In the genomic region with DNA sequence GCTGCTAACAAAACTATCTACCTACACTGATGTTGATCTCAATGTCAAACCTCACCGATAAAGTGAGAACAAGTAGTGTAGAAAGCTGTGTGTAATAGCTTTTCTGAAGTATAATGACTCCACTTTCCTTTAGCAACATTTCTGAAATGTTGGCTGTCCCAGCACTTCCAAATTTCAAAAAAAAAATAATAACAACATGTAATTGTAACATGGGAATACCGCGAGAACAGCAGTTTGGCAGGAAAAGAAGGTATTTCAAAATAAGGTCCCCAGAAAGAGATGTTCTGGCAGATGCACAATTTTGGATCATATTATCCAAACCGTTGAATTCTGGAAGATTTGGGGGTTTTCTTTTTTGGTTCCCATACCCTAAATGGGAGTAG, we compare ENCODE assay signal across 19 cellular contexts.
DNase-seq lines count a peak whose midpoint lies in the region; ATAC-seq and TF ChIP-seq lines count a peak whose summit lies in the region.
"Had no signal": no experiment of that assay in that cellular context is flagged by ENCODE, and none has a peak within 500 bp of the region (broad histone marks: within the 10 kb centered on the region; RNA-seq: fewer than 3 reads in every experiment).

No MANE protein-coding gene starts in this region.

- intact Hi-C loops in heart right ventricle (cut with DNase I) (loop anchor here in 2 of 10 donors (5.0 kb wide), 2 partner anchors 39 to 44 kb away; no protein-coding TSS in a partner anchor), psoas muscle (cut with DNase I) (no loop called here), upper lobe of right lung (cut with DNase I) (no loop called here)

- H3K27ac ChIP-seq in brain microvascular endothelial cell = peak overlapping the region; percentile 69
- peak overlapping the region; percentile 33 to 90 (median 76) for H3K27ac ChIP-seq in heart right ventricle
- H3K27ac ChIP-seq in psoas muscle = peak overlapping the region; percentile 51
- peak overlapping the region; percentile 56 for H3K27ac ChIP-seq in upper lobe of right lung
- H3K27ac ChIP-seq: foreskin keratinocyte had no signal

- in situ Hi-C loops in brain microvascular endothelial cell (cut with HindIII; ENCODE audit: low pct_ligation_motif_present, low sequenced_read_pairs) = no loop called here

- peaks cover 14 to 41% of the 10 kb centered on the region in 2 donors for H3K4me1 Mint-ChIP-seq in effector memory CD8-positive, alpha-beta T cell (ENCODE audit: low read depth in 2 of 2)

- peaks cover 0 to 23% (median 8%) of the 10 kb centered on the region in 9 donors for H3K4me1 ChIP-seq in heart right ventricle
- H3K4me1 ChIP-seq in psoas muscle = peaks cover 4% of the 10 kb centered on the region
- H3K4me1 ChIP-seq in upper lobe of right lung = peaks cover 4% of the 10 kb centered on the region
- H3K4me1 ChIP-seq: foreskin keratinocyte had no signal

- H3K4me3 Mint-ChIP-seq in effector memory CD8-positive, alpha-beta T cell = no peak overlapping the region
- H3K4me3 Mint-ChIP-seq: activated naive CD8-positive, alpha-beta T cell; activated T-cell treated with anti-CD3 and anti-CD28 coated beads, Interleukin-2, amount 50 U/mL, for 4 hours; natural killer cell had no signal

- H3K27ac Mint-ChIP-seq in effector memory CD8-positive, alpha-beta T cell = peak overlapping the region in 1 of 2 donors; percentile 65

- no peak for TF ChIP-seq CTCF in brain microvascular endothelial cell (IDR thresholded peaks at IDR 0.05; ENCODE audit: low read depth, low read length, missing control alignments)
- TF ChIP-seq CTCF in heart right ventricle (IDR thresholded peaks at IDR 0.05) = no peak
- no peak for TF ChIP-seq CTCF in psoas muscle (IDR thresholded peaks at IDR 0.05)
- no peak for TF ChIP-seq CTCF in upper lobe of right lung (IDR thresholded peaks at IDR 0.05)

- WGBS in heart right ventricle, 2 donors = 49 to 50% methylated on average over 4 of the region's 4 CpGs
- 13 to 21% (median 15%) methylated on average over 4 of the region's 4 CpGs for WGBS in psoas muscle, 3 donors

- H3K9me3 ChIP-seq in heart right ventricle (no peaks in the 10 kb centered on the region), psoas muscle (no peaks in the 10 kb centered on the region), upper lobe of right lung (no peaks in the 10 kb centered on the region)
- H3K9me3 ChIP-seq: SK-N-SH had no signal

- no peak overlapping the region for H3K4me3 ChIP-seq in brain microvascular endothelial cell (ENCODE audit: low read depth, low read length)
- H3K4me3 ChIP-seq in heart right ventricle = no peak overlapping the region
- H3K4me3 ChIP-seq in psoas muscle = no peak overlapping the region
- no peak overlapping the region for H3K4me3 ChIP-seq in upper lobe of right lung
- H3K4me3 ChIP-seq: lung had no signal

- H3K27me3 ChIP-seq in brain microvascular endothelial cell (replicated peaks) = no peaks in the 10 kb centered on the region
- H3K27me3 ChIP-seq in heart right ventricle = no peaks in the 10 kb centered on the region
- no peaks in the 10 kb centered on the region for H3K27me3 ChIP-seq in psoas muscle (ENCODE audit: insufficient read depth in 3 of 3, low read length in 2 of 3)
- H3K27me3 ChIP-seq in upper lobe of right lung = no peaks in the 10 kb centered on the region

- H3K36me3 ChIP-seq in brain microvascular endothelial cell (replicated peaks) = no peaks in the 10 kb centered on the region
- H3K36me3 ChIP-seq in heart right ventricle = no peaks in the 10 kb centered on the region
- no peaks in the 10 kb centered on the region for H3K36me3 ChIP-seq in psoas muscle (ENCODE audit: insufficient read depth in 1 of 2, low read depth in 1 of 2)
- H3K36me3 ChIP-seq in upper lobe of right lung = no peaks in the 10 kb centered on the region

- ATAC-seq in heart right ventricle = peak in 7 of 8 donors; percentile 21 to 67 (median 51)
- ATAC-seq in psoas muscle = peak in 2 of 4 donors; percentile 13 to 66
- no peak for ATAC-seq in upper lobe of right lung
- no peak for ATAC-seq in effector memory CD8-positive, alpha-beta T cell (replicated peaks)
- ATAC-seq in GM21367 (IDR thresholded peaks at IDR 0.05; ENCODE audit: unreplicated experiment) = no peak
- ATAC-seq: activated T-cell treated with anti-CD3 and anti-CD28 coated beads, Interleukin-2, amount 50 U/mL, for 4 hours; foreskin keratinocyte; natural killer cell had no signal

- peaks cover 3% of the 10 kb centered on the region for H3K36me3 Mint-ChIP-seq in effector memory CD8-positive, alpha-beta T cell (ENCODE audit: insufficient read depth)
- H3K36me3 Mint-ChIP-seq: natural killer cell had no signal

- H3K9me3 Mint-ChIP-seq in effector memory CD8-positive, alpha-beta T cell = no peaks in the 10 kb centered on the region
- H3K9me3 Mint-ChIP-seq: activated T-cell treated with anti-CD3 and anti-CD28 coated beads, Interleukin-2, amount 50 U/mL, for 4 hours; natural killer cell had no signal

- DNase-seq in brain microvascular endothelial cell = no peak
- peak in 1 of 2 donors; percentile 28 for DNase-seq in heart right ventricle
- no peak for DNase-seq in psoas muscle
- DNase-seq in upper lobe of right lung = no peak
- DNase-seq in effector memory CD8-positive, alpha-beta T cell = no peak
- DNase-seq in activated CD4-positive, CD25-positive, alpha-beta regulatory T cell treated with anti-CD3 and anti-CD28 coated beads, Interleukin-2, amount 50 U/mL, for 72 hours = no peak
- DNase-seq in NCI-H1092 treated with DMSO at 0.1 percent for 48 hours (lab: John Stamatoyannopoulos, UW) = no peak
- DNase-seq: activated T-cell treated with anti-CD3 and anti-CD28 coated beads, Interleukin-2, amount 50 U/mL, for 4 hours; effector memory CD4-positive, alpha-beta T cell; foreskin keratinocyte; MM.1S; natural killer cell; NCI-H2029 treated with DMSO at 0.1 percent for 48 hours; NCI-H526 treated with DMSO at 0.1 percent for 48 hours; SK-N-SH; stimulated activated CD4-positive, alpha-beta T cell treated with anti-CD3 and anti-CD28 coated beads, Interleukin-1b, Interleukin-23, amount 100 ng/mL, for 48 hours had no signal

- no peaks in the 10 kb centered on the region for H3K27me3 Mint-ChIP-seq in effector memory CD8-positive, alpha-beta T cell
- H3K27me3 Mint-ChIP-seq: activated naive CD8-positive, alpha-beta T cell had no signal

Comparison
In these comparisons a context has a peak if more than half of its experiments do, and no peak if none do; other contexts are left out.
1. ATAC-seq: peak in heart right ventricle (7 of 8); none in upper lobe of right lung (single experiment), effector memory CD8-positive, alpha-beta T cell (single experiment) and GM21367 (single experiment).
2. Peak in every context shown above with its lines, with median percentiles within 50 percentile points of each other: H3K27ac ChIP-seq.